In the genomic region with DNA sequence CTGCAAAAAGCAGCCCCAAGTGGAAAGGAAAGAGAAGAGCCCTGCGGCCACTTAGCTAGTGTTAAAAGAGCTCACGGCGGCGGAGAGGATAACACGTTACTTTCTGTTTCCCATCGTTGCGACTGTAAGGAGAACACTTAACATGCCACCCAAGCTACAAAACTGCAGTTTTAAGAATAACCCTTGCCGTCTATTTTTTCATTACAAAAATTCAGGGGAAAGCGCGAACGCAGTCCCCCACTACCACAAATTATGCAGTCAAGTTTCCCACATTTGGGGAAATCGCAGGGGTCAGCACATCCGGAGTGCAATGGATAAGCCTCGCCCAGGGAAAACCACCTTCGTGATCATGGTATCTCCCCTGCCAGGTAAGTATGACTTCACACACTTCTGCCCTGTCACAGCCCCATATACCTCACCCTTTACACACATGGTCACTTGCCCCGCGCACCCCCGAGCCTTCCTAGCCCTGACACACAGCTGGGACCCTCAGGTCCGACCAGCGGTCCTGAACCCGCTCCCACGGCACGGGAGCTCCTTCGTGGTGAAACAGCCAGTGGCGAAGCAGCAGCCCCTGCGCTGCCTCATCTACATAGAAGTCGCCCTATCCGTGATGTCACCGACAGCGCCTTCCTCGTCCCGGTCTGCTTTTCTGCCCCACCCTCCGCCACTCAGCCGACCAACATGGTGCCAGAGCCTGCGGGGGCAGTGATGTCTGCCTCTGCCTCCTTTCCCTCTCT, we compare ENCODE assay signal across 8 cellular contexts. TPM values are rescaled to one million over a fixed set of nuclear protein-coding genes. Genes with fewer than 3 reads are reported as not detected.
DNase-seq lines count a peak whose midpoint lies in the region; ATAC-seq, FAIRE-seq and TF ChIP-seq lines count a peak whose summit lies in the region.
"Not testable (repeated sequence)": the region's sequence is repeated elsewhere in the genome, so short reads cannot be mapped to it uniquely, and the experiment has no call there.

No MANE protein-coding gene starts in this region.

- H4K20me1 ChIP-seq in keratinocyte (ENCODE audit: control insufficient read depth, extremely low read depth, insufficient read depth, low read length) = not testable (repeated sequence)

- not testable (repeated sequence) for H3K27me3 ChIP-seq in AG04450 (ENCODE audit: control insufficient read depth, insufficient read depth, low read length); breast epithelium; keratinocyte (ENCODE audit: control insufficient read depth, extremely low read depth, insufficient read depth, low read length)

- H3K4me2 ChIP-seq in keratinocyte (ENCODE audit: control insufficient read depth, extremely low read depth, insufficient read depth, low read depth, low read length) = peak overlapping the region; percentile 51

- peak overlapping the region; percentile 63 for H3K9ac ChIP-seq in keratinocyte (ENCODE audit: control insufficient read depth, extremely low read depth, insufficient read depth, low read length)

- intact Hi-C loops in activated B cell treated with CpG ODN at 0.5 μM for 24 hours (cut with micrococcal nuclease); breast epithelium (cut with DNase I; ENCODE audit: low total_unique reads): not testable (repeated sequence)

- ATAC-seq in HG03103 (IDR thresholded peaks at IDR 0.05; ENCODE audit: low read depth, unreplicated experiment) (peak; percentile 86), activated B cell treated with CpG ODN at 0.5 μM for 24 hours (ENCODE audit: low read depth) (peak; percentile 83)

- H3K27ac ChIP-seq in AG04450 (ENCODE audit: low read depth, low read length) = not testable (repeated sequence)
- H3K27ac ChIP-seq in breast epithelium (peak overlapping the region; percentile 1 to 42), keratinocyte (ENCODE audit: control insufficient read depth, insufficient read depth, low read length) (peak overlapping the region; percentile 60)

- DNase-seq in AG04450 (ENCODE audit: low read depth, low spot score) (peak; percentile 61), NCI-H2196 treated with DMSO at 0.1 percent for 48 hours (lab: John Stamatoyannopoulos, UW; ENCODE audit: unreplicated experiment) (peak; percentile 48), activated B cell treated with CpG ODN at 0.5 μM for 24 hours (peak; percentile 71), breast epithelium (ENCODE audit: low spot score in 2 of 2) (peak; percentile 76), keratinocyte (ENCODE audit: low read depth, low spot score) (peak; percentile 92)
- DNase-seq in stimulated activated CD4-positive, alpha-beta T cell treated with anti-CD3 and anti-CD28 coated beads, Interleukin-12 subunit alpha, Interleukin-12 subunit beta, amount 100 ng/mL, for 4 hours = peak; percentile 73

- peak overlapping the region; percentile 97 for H3K27ac Mint-ChIP-seq in activated B cell treated with CpG ODN at 0.5 μM for 24 hours

- H3K4me1 Mint-ChIP-seq in activated B cell treated with CpG ODN at 0.5 μM for 24 hours = not testable (repeated sequence)

- POLR2A ChIA-PET in AG04450 (lab: Yijun Ruan, JAX) = interaction anchor here (0.7 kb wide), 1 partner anchor 40 kb away, joined by 3 read pairs; the partner anchor contains the start of gene NBPF20
- POLR2A ChIA-PET in activated B cell treated with CpG ODN at 0.5 μM for 24 hours (lab: Charles Lee) = interaction anchor here (0.6 to 0.9 kb wide), 12 partner anchors 39 to 1619 kb away, joined by 3 to 33 read pairs (median 7); partner anchors contain the start of genes NBPF20 and PIAS3

- TF ChIP-seq POLR2A in GM18951 (IDR thresholded peaks at IDR 0.05; ENCODE audit: extremely low read depth, insufficient read depth, insufficient read length) = peak; percentile 86
- peak; percentile 53 for TF ChIP-seq POLR2A in breast epithelium (IDR thresholded peaks at IDR 0.05)

- not testable (repeated sequence) for H3K9me3 ChIP-seq in AG04450 (ENCODE audit: control insufficient read depth, insufficient read depth, low read length); breast epithelium; keratinocyte (ENCODE audit: control insufficient read depth, low read depth, low read length)

- dilution Hi-C loops in keratinocyte (cut with MboI; ENCODE audit: extremely low pct_ligation_motif_present, low sequenced_read_pairs) = not testable (repeated sequence)

- H3K36me3 ChIP-seq in breast epithelium; keratinocyte (ENCODE audit: control insufficient read depth in 2 of 2, extremely low read depth in 1 of 2, insufficient read depth in 2 of 2, low read length in 2 of 2): not testable (repeated sequence)

- H3K9me1 ChIP-seq in keratinocyte (ENCODE audit: control insufficient read depth, extremely low read depth, insufficient read depth, low read length) = not testable (repeated sequence)

- H3K36me3 Mint-ChIP-seq in activated B cell treated with CpG ODN at 0.5 μM for 24 hours (ENCODE audit: low read depth) = not testable (repeated sequence)

- H3K79me2 ChIP-seq in keratinocyte (ENCODE audit: control insufficient read depth, insufficient read depth, low read length) = not testable (repeated sequence)

- H3K4me3 ChIP-seq in AG04450 (ENCODE audit: low read depth, low read length) = peak overlapping the region; percentile 51
- H3K4me3 ChIP-seq in breast epithelium = peak overlapping the region; percentile 45 to 59 (median 49)
- H3K4me3 ChIP-seq in keratinocyte (ENCODE audit: control insufficient read depth in 2 of 3, extremely low read depth in 1 of 3, insufficient read depth in 2 of 3, low read depth in 1 of 3, low read length in 3 of 3) = peak overlapping the region in 2 of 3 experiments; percentile 12 to 44

- H3K9me3 Mint-ChIP-seq in activated B cell treated with CpG ODN at 0.5 μM for 24 hours = not testable (repeated sequence)

- CTCF ChIA-PET in AG04450 (lab: Charles Lee); activated B cell treated with CpG ODN at 0.5 μM for 24 hours (lab: Charles Lee): not testable (repeated sequence)

- H2AFZ ChIP-seq in keratinocyte (ENCODE audit: control insufficient read depth, low read length) = not testable (repeated sequence)

- H3K4me1 ChIP-seq in breast epithelium; keratinocyte (ENCODE audit: control insufficient read depth, extremely low read depth, insufficient read depth, low read length): not testable (repeated sequence)

- H3K4me3 Mint-ChIP-seq in activated B cell treated with CpG ODN at 0.5 μM for 24 hours = peak overlapping the region; percentile 84

- H3K27me3 Mint-ChIP-seq in activated B cell treated with CpG ODN at 0.5 μM for 24 hours = not testable (repeated sequence)

- TF ChIP-seq CTCF in AG04450 (IDR thresholded peaks at IDR 0.05; ENCODE audit: low read depth, low read length); activated B cell treated with CpG ODN at 0.5 μM for 24 hours (IDR thresholded peaks at IDR 0.05); breast epithelium (IDR thresholded peaks at IDR 0.05); keratinocyte (optimal IDR thresholded peaks at IDR 0.05 in 1 of 3, IDR thresholded peaks at IDR 0.05 in 1 of 3, conservative IDR thresholded peaks at IDR 0.05 in 1 of 3; ENCODE audit: extremely low read depth in 1 of 3, insufficient read depth in 2 of 3, low read length in 3 of 3): not testable (repeated sequence)

- not testable (repeated sequence) for FAIRE-seq in keratinocyte (lab: Jason Lieb, UNC)

- in situ Hi-C loops in GM18951 (cut with MboI; ENCODE audit: low sequenced_read_pairs, unreplicated experiment) = not testable (repeated sequence)

RNA-seq across cellular contexts. Expression of gene NBPF20, which starts 40.2 kb away (rescaled TPM):
- polyA plus RNA-seq in AG04450 (2011; rRNA removed) = 5.1 and 5.7 TPM in 2 replicates
- polyA minus RNA-seq in AG04450 (2011; rRNA and poly(A)+ RNA removed) = 6.0 and 10.3 TPM in 2 replicates
- total RNA-seq in activated B cell treated with CpG ODN at 0.5 μM for 24 hours = 5.5 and 7.1 TPM in 2 replicates
- total RNA-seq in breast epithelium = 1 to 10 TPM; 2.5 to 4.3 (median 3.3) TPM
- polyA plus RNA-seq in keratinocyte = 3.5 to 4.2 TPM (median 3.8 TPM) in 3 replicates
- 0.87 TPM for polyA plus RNA-seq in keratinocyte (2011; ENCODE audit: low read depth)
- polyA plus RNA-seq in keratinocyte (2011; cell fraction: cytosol; rRNA removed) = 2.0 and 3.7 TPM in 2 replicates
- polyA plus RNA-seq in keratinocyte (2011; cell fraction: nucleus; rRNA removed) = 16.4 and 17.1 TPM in 2 replicates
- 1.7 and 2.3 TPM in 2 replicates for polyA plus RNA-seq in keratinocyte (2012; ENCODE audit: low replicate concordance)
- 4.9 to 10.1 TPM (median 5.9 TPM) in 3 replicates for polyA minus RNA-seq in keratinocyte
- polyA minus RNA-seq in keratinocyte (2011; cell fraction: cytosol; rRNA and poly(A)+ RNA removed) = 1.5 TPM
- 8.0 and 15.7 TPM in 2 replicates for polyA minus RNA-seq in keratinocyte (2011; cell fraction: nucleus; rRNA and poly(A)+ RNA removed)
